In genomic region chr15:83714888-83715287, GRCh38 we compare ENCODE assay signal across 22 cellular contexts.
"Had no signal": no experiment of that assay in that cellular context is flagged by ENCODE, and none has a peak within 500 bp of the region (broad histone marks: within the 10 kb centered on the region; RNA-seq: fewer than 3 reads in every experiment).

No MANE protein-coding gene starts in this region.

- H3K9me3 Mint-ChIP-seq: activated naive CD8-positive, alpha-beta T cell treated with anti-CD3 and anti-CD28 coated beads, Interleukin-2, amount 50 U/mL, for 24 hours; activated T-helper 1 cell treated with anti-CD3 and anti-CD28 coated beads, Interleukin-12 subunit alpha, Interleukin-12 subunit beta, Interleukin-2, Interleukin-4 antibody, amounts not matched to agents 30 ng/mL and 10 ng/mL and 1 ng/mL, durations not matched to agents 14 hours and 24 hours and 36 hours; brain; effector memory CD8-positive, alpha-beta T cell; naive thymus-derived CD8-positive, alpha-beta T cell; T-cell had no signal

- H3K27me3 Mint-ChIP-seq: effector memory CD8-positive, alpha-beta T cell; stimulated activated memory B cell treated with anti-CD40 and anti-IgM and Interleukin-4, amounts not matched to agents 10 μg/mL and 1 μg/mL and 100 μg/mL, for 72 hours had no signal

- H3K36me3 ChIP-seq: esophagus muscularis mucosa, ovary, prostate gland, stomach, transverse colon, WERI-Rb-1 had no signal

- H3K27ac ChIP-seq: dorsolateral prefrontal cortex, esophagus muscularis mucosa, ovary, prostate gland, stomach, transverse colon, WERI-Rb-1 had no signal

- H3K4me1 Mint-ChIP-seq: activated naive CD8-positive, alpha-beta T cell treated with anti-CD3 and anti-CD28 coated beads, Interleukin-2, amount 50 U/mL, for 24 hours; brain; naive thymus-derived CD8-positive, alpha-beta T cell; stimulated activated memory B cell treated with anti-CD40 and anti-IgM and Interleukin-4, amounts not matched to agents 10 μg/mL and 1 μg/mL and 100 μg/mL, for 72 hours; T-cell had no signal

- H3K4me1 ChIP-seq: prostate gland, stomach, transverse colon had no signal

- DNase-seq: activated CD4-positive, alpha-beta T cell treated with anti-CD3 and anti-CD28 coated beads for 1 hour; activated CD4-positive, alpha-beta T cell treated with anti-CD3 and anti-CD28 coated beads, Interleukin-2, amount 50 U/mL, for 1 hour; activated CD8-positive, alpha-beta T cell treated with anti-CD3 and anti-CD28 coated beads, Interleukin-2, amount 10 ng/mL, durations not matched to agents 7 days and 5 days; activated gamma-delta T cell; activated naive CD4-positive, alpha-beta T cell treated with anti-CD3 and anti-CD28 coated beads, Interleukin-2, amount 50 U/mL, for 16 hours; activated naive CD8-positive, alpha-beta T cell treated with anti-CD3 and anti-CD28 coated beads, Interleukin-2, amount 50 U/mL, for 24 hours; central memory CD4-positive, alpha-beta T cell; dorsolateral prefrontal cortex; effector memory CD8-positive, alpha-beta T cell; kidney; naive thymus-derived CD8-positive, alpha-beta T cell; ovary; small intestine; stomach; T-cell; transverse colon; WERI-Rb-1 had no signal

- H3K4me3 Mint-ChIP-seq: activated CD8-positive, alpha-beta T cell treated with anti-CD3 and anti-CD28 coated beads, Interleukin-2, amount 10 ng/mL, durations not matched to agents 7 days and 5 days; activated naive CD8-positive, alpha-beta T cell treated with anti-CD3 and anti-CD28 coated beads, Interleukin-2, amount 50 U/mL, for 24 hours; activated T-helper 1 cell treated with anti-CD3 and anti-CD28 coated beads, Interleukin-12 subunit alpha, Interleukin-12 subunit beta, Interleukin-2, Interleukin-4 antibody, amounts not matched to agents 30 ng/mL and 10 ng/mL and 1 ng/mL, durations not matched to agents 14 hours and 24 hours and 36 hours; brain; effector memory CD8-positive, alpha-beta T cell; naive thymus-derived CD8-positive, alpha-beta T cell; stimulated activated memory B cell treated with anti-CD40 and anti-IgM and Interleukin-4, amounts not matched to agents 10 μg/mL and 1 μg/mL and 100 μg/mL, for 72 hours; T-cell had no signal

- H3K27ac Mint-ChIP-seq: activated CD8-positive, alpha-beta T cell treated with anti-CD3 and anti-CD28 coated beads, Interleukin-2, amount 10 ng/mL, durations not matched to agents 7 days and 5 days; activated naive CD8-positive, alpha-beta T cell treated with anti-CD3 and anti-CD28 coated beads, Interleukin-2, amount 50 U/mL, for 24 hours; activated T-helper 1 cell treated with anti-CD3 and anti-CD28 coated beads, Interleukin-12 subunit alpha, Interleukin-12 subunit beta, Interleukin-2, Interleukin-4 antibody, amounts not matched to agents 30 ng/mL and 10 ng/mL and 1 ng/mL, durations not matched to agents 14 hours and 24 hours and 36 hours; brain; effector memory CD8-positive, alpha-beta T cell; naive thymus-derived CD8-positive, alpha-beta T cell; stimulated activated memory B cell treated with anti-CD40 and anti-IgM and Interleukin-4, amounts not matched to agents 10 μg/mL and 1 μg/mL and 100 μg/mL, for 72 hours; T-cell had no signal

- ATAC-seq: activated CD8-positive, alpha-beta T cell treated with anti-CD3 and anti-CD28 coated beads, Interleukin-2, amount 10 ng/mL, durations not matched to agents 7 days and 5 days; activated naive CD8-positive, alpha-beta T cell treated with anti-CD3 and anti-CD28 coated beads, Interleukin-2, amount 50 U/mL, for 24 hours; effector memory CD8-positive, alpha-beta T cell; naive thymus-derived CD8-positive, alpha-beta T cell; stimulated activated memory B cell treated with anti-CD40 and anti-IgM and Interleukin-4, amounts not matched to agents 10 μg/mL and 1 μg/mL and 100 μg/mL, for 72 hours; T-cell had no signal

- H3K36me3 Mint-ChIP-seq: brain; naive thymus-derived CD8-positive, alpha-beta T cell; stimulated activated memory B cell treated with anti-CD40 and anti-IgM and Interleukin-4, amounts not matched to agents 10 μg/mL and 1 μg/mL and 100 μg/mL, for 72 hours; T-cell had no signal

- H3K4me3 ChIP-seq: dorsolateral prefrontal cortex, esophagus muscularis mucosa, ovary, prostate gland, stomach, transverse colon had no signal

- H3K27me3 ChIP-seq: dorsolateral prefrontal cortex, esophagus muscularis mucosa, ovary, stomach, transverse colon had no signal

- H3K9me3 ChIP-seq: esophagus muscularis mucosa, ovary, prostate gland, stomach, transverse colon had no signal
